11 cellular contexts compared by ENCODE assay signal in the genomic region with DNA sequence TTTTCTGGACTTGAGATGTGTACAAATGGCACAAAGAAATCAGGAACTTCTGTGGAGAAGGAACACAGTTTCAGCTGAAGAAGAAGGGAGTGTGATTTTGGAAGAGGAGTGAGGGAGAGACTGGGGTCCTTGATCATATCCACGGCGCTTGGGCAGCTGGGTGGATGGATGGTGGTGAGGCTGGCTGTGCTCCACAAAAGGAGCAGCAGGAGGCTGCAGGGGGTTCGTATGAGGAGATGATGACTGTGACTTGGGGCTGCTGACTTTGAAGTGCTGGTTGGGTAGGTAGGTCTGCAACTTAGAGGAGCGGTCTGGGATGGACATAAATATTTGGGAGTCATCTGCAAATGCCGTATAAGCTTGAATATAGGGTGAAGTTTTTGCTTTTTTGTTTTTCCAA. TPM values are rescaled to one million over a fixed set of nuclear protein-coding genes. Genes with fewer than 3 reads are reported as not detected.
DNase-seq lines count a peak whose midpoint lies in the region; ATAC-seq and TF ChIP-seq lines count a peak whose summit lies in the region.
"Had no signal": no experiment of that assay in that cellular context is flagged by ENCODE, and none has a peak within 500 bp of the region (broad histone marks: within the 10 kb centered on the region; RNA-seq: fewer than 3 reads in every experiment).

No MANE protein-coding gene starts in this region.

- TF ChIP-seq CTCF in mesothelial cell of epicardium (IDR thresholded peaks at IDR 0.05; ENCODE audit: unreplicated experiment) (no peak), type B pancreatic cell (conservative IDR thresholded peaks at IDR 0.05) (no peak)

- peaks cover 21% of the 10 kb centered on the region for H3K27me3 ChIP-seq in adipocyte (replicated peaks; ENCODE audit: control insufficient read depth, insufficient read depth, low read length)

- no peak overlapping the region for H3K27ac Mint-ChIP-seq in activated T-cell treated with anti-CD3 and anti-CD28 coated beads, Interleukin-2, amount 50 U/mL, for 72 hours
- H3K27ac Mint-ChIP-seq in mesothelial cell of epicardium (peak overlapping the region; percentile 83), type B pancreatic cell (peak overlapping the region; percentile 71)

- H3K36me3 ChIP-seq in adipocyte (ENCODE audit: control insufficient read depth, insufficient read depth, low read length, severe bottlenecking): no peaks in the 10 kb centered on the region

- H3K36me3 Mint-ChIP-seq in activated T-cell treated with anti-CD3 and anti-CD28 coated beads, Interleukin-2, amount 50 U/mL, for 72 hours (ENCODE audit: insufficient read depth in 2 of 2): peaks cover 0 to 3% of the 10 kb centered on the region in 2 donors
- H3K36me3 Mint-ChIP-seq in mesothelial cell of epicardium (no peaks in the 10 kb centered on the region), type B pancreatic cell (no peaks in the 10 kb centered on the region)

- ATAC-seq in activated T-cell treated with anti-CD3 and anti-CD28 coated beads, Interleukin-2, amount 50 U/mL, for 72 hours (replicated peaks in 1 of 2): no peak
- ATAC-seq: left colon had no signal

- no peaks in the 10 kb centered on the region for H3K4me1 ChIP-seq in adipocyte (ENCODE audit: control insufficient read depth, insufficient read depth, low read length)
- H3K4me1 ChIP-seq: parathyroid adenoma had no signal

- H3K9me3 Mint-ChIP-seq in activated T-cell treated with anti-CD3 and anti-CD28 coated beads, Interleukin-2, amount 50 U/mL, for 72 hours: no peaks in the 10 kb centered on the region
- H3K9me3 Mint-ChIP-seq in mesothelial cell of epicardium (no peaks in the 10 kb centered on the region), type B pancreatic cell (no peaks in the 10 kb centered on the region)

- peak overlapping the region; percentile 33 to 74 for H3K4me3 Mint-ChIP-seq in activated T-cell treated with anti-CD3 and anti-CD28 coated beads, Interleukin-2, amount 50 U/mL, for 72 hours
- H3K4me3 Mint-ChIP-seq in mesothelial cell of epicardium: peak overlapping the region; percentile 76
- peak overlapping the region; percentile 86 for H3K4me3 Mint-ChIP-seq in type B pancreatic cell

- H3K9ac ChIP-seq in adipocyte (ENCODE audit: low read length): no peak overlapping the region
- H3K9ac ChIP-seq: parathyroid adenoma had no signal

- H3K4me3 ChIP-seq in adipocyte (ENCODE audit: low read length): no peak overlapping the region

- no peak for DNase-seq in activated T-cell treated with anti-CD3 and anti-CD28 coated beads, Interleukin-2, amount 50 U/mL, for 72 hours
- DNase-seq in activated T-cell treated with anti-CD3 and anti-CD28 coated beads for 4 hours (no peak), adipocyte (ENCODE audit: low read depth) (peak; percentile 32), mesothelial cell of epicardium (ENCODE audit: low spot score in 2 of 2, unreplicated experiment in 2 of 2) (no peak), type B pancreatic cell (ENCODE audit: extremely low spot score, unreplicated experiment) (no peak), NCI-H1105 treated with DMSO at 0.1 percent for 48 hours (lab: John Stamatoyannopoulos, UW) (no peak), head of caudate nucleus (no peak)
- DNase-seq in stimulated activated CD8-positive, alpha-beta memory T cell treated with anti-CD3 and anti-CD28 coated beads, Interleukin-4, amount 100 ng/mL, for 48 hours: no peak
- DNase-seq: anterior cingulate cortex, left colon had no signal

- no peaks in the 10 kb centered on the region for H3K4me1 Mint-ChIP-seq in activated T-cell treated with anti-CD3 and anti-CD28 coated beads, Interleukin-2, amount 50 U/mL, for 72 hours (ENCODE audit: low read depth)
- H3K4me1 Mint-ChIP-seq in mesothelial cell of epicardium: peaks cover 12% of the 10 kb centered on the region
- peaks cover 9% of the 10 kb centered on the region for H3K4me1 Mint-ChIP-seq in type B pancreatic cell (ENCODE audit: unreplicated experiment)

- H3K27me3 Mint-ChIP-seq in activated T-cell treated with anti-CD3 and anti-CD28 coated beads, Interleukin-2, amount 50 U/mL, for 72 hours (ENCODE audit: low read depth): peaks cover 15% of the 10 kb centered on the region
- H3K27me3 Mint-ChIP-seq in mesothelial cell of epicardium (ENCODE audit: low read depth): peaks cover 18% of the 10 kb centered on the region
- H3K27me3 Mint-ChIP-seq in type B pancreatic cell: peaks cover 20% of the 10 kb centered on the region

- no peaks in the 10 kb centered on the region for H3K9me3 ChIP-seq in adipocyte (ENCODE audit: control insufficient read depth, low read length)

- intact Hi-C loops in head of caudate nucleus (cut with DNase I): no loop called here

RNA-seq across cellular contexts. Expression of gene DCHS1, which starts 1.3 kb away (rescaled TPM):
- 1 to 10 TPM; 2.1 to 2.9 TPM for total RNA-seq in activated T-cell treated with anti-CD3 and anti-CD28 coated beads, Interleukin-2, amount 50 U/mL, for 72 hours
- total RNA-seq in mesothelial cell of epicardium (75.9 to 81.2 TPM (median 77.3 TPM) in 3 replicates), type B pancreatic cell (ENCODE audit: low replicate concordance) (3.9 and 54.9 TPM in 2 replicates)

RNA-seq across cellular contexts. Expression of gene MRPL17, which starts 26.2 kb away (rescaled TPM):
- 10 to 100 TPM; 38.2 to 39.8 TPM for total RNA-seq in activated T-cell treated with anti-CD3 and anti-CD28 coated beads, Interleukin-2, amount 50 U/mL, for 72 hours
- total RNA-seq in mesothelial cell of epicardium (41.6 to 45.3 TPM (median 42.7 TPM) in 3 replicates), type B pancreatic cell (ENCODE audit: low replicate concordance) (46.6 and 67.3 TPM in 2 replicates)

RNA-seq across cellular contexts. Expression of gene TPP1, which starts 37.7 kb away (rescaled TPM):
- total RNA-seq in activated T-cell treated with anti-CD3 and anti-CD28 coated beads, Interleukin-2, amount 50 U/mL, for 72 hours: 10 to 100 TPM; 56.0 to 62.1 TPM
- total RNA-seq in mesothelial cell of epicardium (45.8 to 50.1 TPM (median 46.0 TPM) in 3 replicates), type B pancreatic cell (ENCODE audit: low replicate concordance) (72.8 and 97.8 TPM in 2 replicates)

RNA-seq across cellular contexts. Expression of gene TAF10, which starts 44.9 kb away (rescaled TPM):
- total RNA-seq in activated T-cell treated with anti-CD3 and anti-CD28 coated beads, Interleukin-2, amount 50 U/mL, for 72 hours: 100 to 1,000 TPM; 108 to 123 TPM
- 112 to 119 TPM (median 115 TPM) in 3 replicates for total RNA-seq in mesothelial cell of epicardium
- 121 and 130 TPM in 2 replicates for total RNA-seq in type B pancreatic cell (ENCODE audit: low replicate concordance)

RNA-seq across cellular contexts. Expression of gene ILK, which starts 53.4 kb away (rescaled TPM):
- total RNA-seq in activated T-cell treated with anti-CD3 and anti-CD28 coated beads, Interleukin-2, amount 50 U/mL, for 72 hours: 100 to 1,000 TPM; 114 to 118 TPM
- total RNA-seq in mesothelial cell of epicardium: 127 to 144 TPM (median 130 TPM) in 3 replicates
- 92.7 and 135 TPM in 2 replicates for total RNA-seq in type B pancreatic cell (ENCODE audit: low replicate concordance)
